In genomic region chr6:110682460-110682853, GRCh38 we compare ENCODE assay signal across 8 cellular contexts.
DNase-seq lines count a peak whose midpoint lies in the region; ATAC-seq and TF ChIP-seq lines count a peak whose summit lies in the region.

No MANE protein-coding gene starts in this region.

- intact Hi-C loops in body of pancreas (cut with DNase I) = loop anchor here (5.0 kb wide), 1 partner anchor 270 kb away; no protein-coding TSS in a partner anchor

- ATAC-seq in HG02870 (IDR thresholded peaks at IDR 0.05; ENCODE audit: unreplicated experiment) (peak; percentile 96), body of pancreas (peak; percentile 97)

- H3K4me1 ChIP-seq in body of pancreas = peaks cover 10% of the 10 kb centered on the region

- H3K27me3 ChIP-seq in body of pancreas = no peaks in the 10 kb centered on the region

- H3K4me3 ChIP-seq in body of pancreas = no peak overlapping the region

- H3K9me3 ChIP-seq in body of pancreas = no peaks in the 10 kb centered on the region

- TF ChIP-seq POLR2A in body of pancreas (IDR thresholded peaks at IDR 0.05) = no peak

- in situ Hi-C loops in GM13977 (cut with MboI; ENCODE audit: low pct_unique_long_range_greater_than_20kb, low sequenced_read_pairs, unreplicated experiment) = loop anchor here (10.0 kb wide), 2 partner anchors 202 to 272 kb away; partner anchors contain the start of gene GTF3C6

- H3K27ac ChIP-seq in body of pancreas = no peak overlapping the region

- TF ChIP-seq CTCF in GM13977 (IDR thresholded peaks at IDR 0.05; ENCODE audit: extremely low read depth, insufficient read depth, missing control alignments) (peak; percentile 59), body of pancreas (IDR thresholded peaks at IDR 0.05) (peak; percentile 23 to 86 (median 79))

- 8 to 15% methylated on average over 1 of the region's 1 CpG for WGBS in body of pancreas, 2 donors

- no peaks in the 10 kb centered on the region for H3K36me3 ChIP-seq in body of pancreas (replicated peaks in 1 of 2; ENCODE audit: insufficient read depth in 1 of 2, low read depth in 2 of 2)

- DNase-seq in 8988T (peak; percentile 27), GM13977 (ENCODE audit: low spot score) (peak; percentile 66), NCI-H1436 (lab: John Stamatoyannopoulos, UW) (peak; percentile 82), SW480 (ENCODE audit: low spot score) (peak; percentile 80), body of pancreas (peak; percentile 67 to 87 (median 70)), iPS-NIHi11 (ENCODE audit: low spot score) (peak; percentile 67)
- DNase-seq in stimulated activated CD4-positive, alpha-beta T cell treated with anti-CD3 and anti-CD28 coated beads, Interleukin-12 subunit alpha, Interleukin-12 subunit beta, amount 100 ng/mL, for 4 hours = peak; percentile 16

Comparison
In these comparisons a context has a peak if more than half of its experiments do, and no peak if none do; other contexts are left out.
1. DNase-seq: peak in every context shown above with its lines; median percentile 82 in NCI-H1436; 80 in SW480; 70 in body of pancreas; 67 in iPS-NIHi11; 66 in GM13977; 27 in 8988T; 16 in stimulated activated CD4-positive, alpha-beta T cell treated with anti-CD3 and anti-CD28 coated beads, Interleukin-12 subunit alpha, Interleukin-12 subunit beta, amount 100 ng/mL, for 4 hours.